Comparison of ENCODE assay signal across 8 cellular contexts in the genomic region with DNA sequence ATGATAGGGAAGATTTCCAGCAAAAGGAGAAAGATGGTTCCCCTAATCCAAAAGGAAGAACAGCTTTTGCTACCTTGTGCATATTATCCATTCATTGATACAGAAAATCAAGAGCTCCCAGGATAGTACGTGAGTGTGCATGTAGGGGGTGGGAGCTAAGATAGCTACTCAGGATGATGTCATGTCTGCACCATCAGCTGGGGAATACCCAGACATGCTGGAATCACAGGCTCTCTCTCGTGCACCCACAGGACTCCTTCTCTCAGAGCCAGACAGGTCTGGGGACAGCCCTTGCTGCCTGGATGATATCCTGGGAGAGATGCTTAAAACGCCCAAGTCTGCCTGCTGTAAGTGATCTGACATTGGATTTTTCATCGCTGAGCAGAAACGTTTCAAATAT. TPM values are rescaled to one million over a fixed set of nuclear protein-coding genes. Genes with fewer than 3 reads are reported as not detected.
DNase-seq lines count a peak whose midpoint lies in the region; ATAC-seq lines count a peak whose summit lies in the region.

No MANE protein-coding gene starts in this region.

- H3K36me3 Mint-ChIP-seq in naive B cell = peaks cover 7 to 16% of the 10 kb centered on the region in 2 donors

- peak; percentile 29 for DNase-seq in activated naive CD4-positive, alpha-beta T cell treated with anti-CD3 and anti-CD28 coated beads, Interleukin-2, amount 50 U/mL, for 16 hours
- DNase-seq in naive B cell (no peak), NCI-H2029 treated with DMSO at 0.1 percent for 48 hours (lab: John Stamatoyannopoulos, UW) (no peak), NCI-H1092 treated with DMSO at 0.1 percent for 48 hours (lab: John Stamatoyannopoulos, UW) (no peak), NCI-H187 (lab: John Stamatoyannopoulos, UW) (no peak), OCI-M1 (lab: John Stamatoyannopoulos, UW) (no peak)

- ATAC-seq in GM18498 (IDR thresholded peaks at IDR 0.05; ENCODE audit: unreplicated experiment) (peak; percentile 87), HG02852 (IDR thresholded peaks at IDR 0.05; ENCODE audit: unreplicated experiment) (peak; percentile 92), naive B cell (ENCODE audit: low read depth in 2 of 2) (peak; percentile 89 to 96)

- peak overlapping the region in 2 of 8 donors; percentile 9 to 35 for H3K4me3 Mint-ChIP-seq in naive B cell

- peaks cover 40 to 67% (median 50%) of the 10 kb centered on the region in 3 donors for H3K4me1 Mint-ChIP-seq in naive B cell

- peaks cover 0 to 10% (median 6%) of the 10 kb centered on the region in 7 donors for H3K9me3 Mint-ChIP-seq in naive B cell

- H3K27me3 Mint-ChIP-seq in naive B cell = no peaks in the 10 kb centered on the region

- H3K27ac Mint-ChIP-seq in naive B cell = peak overlapping the region in 5 of 6 donors; percentile 66 to 87 (median 75)

RNA-seq across cellular contexts. Expression of a gene that starts 38.9 kb away (rescaled TPM):
- polyA plus RNA-seq in naive B cell (ENCODE audit: low read depth in 6 of 6) = 10 to 100 TPM; 47.8 to 77.5 (median 58.7) TPM
